In the genomic region with DNA sequence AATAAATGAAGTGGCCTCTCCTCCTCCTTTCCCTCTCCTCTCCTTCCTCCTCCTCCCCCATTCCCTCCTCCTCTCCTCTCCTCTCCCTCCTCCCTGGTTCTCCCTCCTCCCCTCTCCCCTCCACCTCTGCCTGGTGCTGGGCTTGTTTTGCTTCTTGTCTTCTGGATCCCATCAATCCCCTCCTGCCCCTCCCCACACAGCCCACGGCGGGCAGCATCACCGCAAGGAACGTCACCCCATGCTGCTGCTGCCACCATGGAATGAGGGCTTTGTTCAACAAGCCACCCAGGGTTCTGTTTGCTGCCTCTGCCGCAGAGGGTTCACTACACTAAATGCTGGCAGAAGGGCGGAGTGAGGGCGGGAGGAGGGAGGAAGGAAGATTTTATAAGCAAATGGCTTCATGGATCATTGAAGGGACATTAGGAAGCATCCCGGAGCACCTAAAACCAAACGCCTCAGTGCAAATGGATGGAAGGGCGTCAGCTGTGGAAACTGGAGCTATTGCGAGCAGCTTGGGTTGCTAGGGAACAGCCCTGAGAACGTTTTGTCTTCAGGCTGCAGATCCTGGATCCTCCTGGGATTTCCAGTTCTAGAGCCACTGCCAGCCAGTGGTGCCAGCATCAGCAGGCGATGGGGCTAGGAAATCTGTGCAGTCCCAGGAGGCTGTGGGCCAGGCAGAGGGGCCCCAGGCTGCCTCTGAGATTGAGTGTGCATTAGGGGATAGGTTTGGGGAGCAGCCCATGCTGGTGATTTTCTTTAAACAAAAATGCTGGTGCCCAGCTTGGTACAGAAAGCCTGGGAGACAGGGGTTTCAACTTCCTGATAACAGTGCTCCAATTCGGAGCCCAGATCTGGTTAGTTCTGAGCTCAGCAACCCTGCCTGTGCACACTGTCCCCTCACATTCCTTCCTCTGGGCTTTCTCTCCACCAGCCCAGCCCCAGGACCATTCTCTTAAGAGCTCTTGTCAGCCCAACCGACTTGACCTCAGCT, we compare ENCODE assay signal across 10 cellular contexts.
A peak's percentile ranks its signal among the peaks of the same experiment; 100 is the strongest.
DNase-seq lines count a peak whose midpoint lies in the region; ATAC-seq and TF ChIP-seq lines count a peak whose summit lies in the region.
"Had no signal": no experiment of that assay in that cellular context is flagged by ENCODE, and none has a peak within 500 bp of the region (broad histone marks: within the 10 kb centered on the region; RNA-seq: fewer than 3 reads in every experiment).

No MANE protein-coding gene starts in this region.

- no peak overlapping the region for H3K4me3 Mint-ChIP-seq in WTC11
- H3K4me3 Mint-ChIP-seq: dendritic cell treated with granulocyte-macrophage colony-stimulating factor and Interleukin-4, amounts not matched to agents 40 ng/mL and 50 ng/mL, for 4 days had no signal

- H3K27ac Mint-ChIP-seq in WTC11, result no peak overlapping the region
- H3K27ac Mint-ChIP-seq: dendritic cell treated with granulocyte-macrophage colony-stimulating factor and Interleukin-4, amounts not matched to agents 40 ng/mL and 50 ng/mL, for 4 days had no signal

- no peaks in the 10 kb centered on the region; the same call in 1 of the 2 replicates for H3K27me3 Mint-ChIP-seq in WTC11 (ENCODE audit: low read depth)

- DNase-seq in NCI-H1417 (lab: John Stamatoyannopoulos, UW), result peak; percentile 78 to 95 (median 92)
- DNase-seq in WTC11 (ENCODE audit: low spot score), result no peak
- DNase-seq in hippocampal formation (lab: John Stamatoyannopoulos, UW), result peak; percentile 50 to 64
- DNase-seq in superior temporal gyrus (ENCODE audit: extremely low spot score), result peak; percentile 75
- no peak for DNase-seq in OCI-M1 (lab: John Stamatoyannopoulos, UW)
- DNase-seq in HCEC 1CT, result no peak
- DNase-seq: activated CD4-positive, alpha-beta T cell treated with anti-CD3 and anti-CD28 coated beads, Interleukin-2, amount 50 U/mL, for 1 hour had no signal

- CTCF ChIA-PET in WTC11 (lab: Charles Lee), result no interaction called here

- POLR2A ChIA-PET in WTC11 (lab: Charles Lee), result interaction anchor here (0.7 kb wide), 1 partner anchor 129 kb away, joined by 3 read pairs; no protein-coding TSS in a partner anchor

- H3K4me1 Mint-ChIP-seq in WTC11, result no peaks in the 10 kb centered on the region

- TF ChIP-seq CTCF in WTC11 (IDR thresholded peaks at IDR 0.05), result no peak

- no peaks in the 10 kb centered on the region for H3K36me3 Mint-ChIP-seq in WTC11

- ATAC-seq in WTC11 (no peak; the same call in 1 of the 2 replicates), GM21576 (IDR thresholded peaks at IDR 0.05; ENCODE audit: unreplicated experiment) (no peak), HG02938 (IDR thresholded peaks at IDR 0.05; ENCODE audit: unreplicated experiment) (no peak)

- peaks cover 5% of the 10 kb centered on the region; the same call in 1 of the 2 replicates for H3K9me3 Mint-ChIP-seq in WTC11
- H3K9me3 Mint-ChIP-seq: dendritic cell treated with granulocyte-macrophage colony-stimulating factor and Interleukin-4, amounts not matched to agents 40 ng/mL and 50 ng/mL, for 4 days had no signal

TF ChIP-seq in WTC11, 78 proteins besides CTCF, POLR2A, EP300 and RAD21:
- TF ChIP-seq ZNF263 (CRISPR knock-in tag; IDR thresholded peaks at IDR 0.05; ENCODE audit: low read depth), result peak; percentile 80
- no peak for TF ChIP-seq ZNF219 (CRISPR knock-in tag; IDR thresholded peaks at IDR 0.05; ENCODE audit: borderline replicate concordance)

Comparison
In these comparisons a context has a peak if more than half of its experiments do, and no peak if none do; other contexts are left out.
1. DNase-seq: peak in NCI-H1417 (3 of 3), hippocampal formation (2 of 2) and superior temporal gyrus (single experiment); none in WTC11 (single experiment), OCI-M1 (single experiment) and HCEC 1CT (single experiment).